Comparison of ENCODE assay signal across 13 cellular contexts in genomic region chr2:238380785-238381184, GRCh38. TPM values are rescaled to one million over a fixed set of nuclear protein-coding genes. Genes with fewer than 3 reads are reported as not detected.
DNase-seq lines count a peak whose midpoint lies in the region; ATAC-seq and TF ChIP-seq lines count a peak whose summit lies in the region.
"Had no signal": no experiment of that assay in that cellular context is flagged by ENCODE, and none has a peak within 500 bp of the region (broad histone marks: within the 10 kb centered on the region; RNA-seq: fewer than 3 reads in every experiment).

No MANE protein-coding gene starts in this region.

- 18 to 26% methylated on average over 1 of the region's 1 CpG for WGBS in thyroid gland, 2 donors

- CTCF ChIA-PET in PC-9 (lab: Charles Lee) = no interaction called here

- H2AFZ ChIP-seq in PC-9 = no peak overlapping the region

- no peaks in the 10 kb centered on the region for H3K9me2 ChIP-seq in PC-9 (ENCODE audit: insufficient read depth)

- peak overlapping the region; percentile 70 for H3K4me2 ChIP-seq in PC-9

- H3K27ac ChIP-seq in PC-9 = peak overlapping the region; percentile 58
- peak overlapping the region; percentile 33 to 84 (median 76) for H3K27ac ChIP-seq in thyroid gland
- H3K27ac ChIP-seq: dorsolateral prefrontal cortex had no signal

- no peaks in the 10 kb centered on the region for H3K9me3 ChIP-seq in PC-9 (ENCODE audit: insufficient read depth, low read depth)
- H3K9me3 ChIP-seq in thyroid gland = no peaks in the 10 kb centered on the region

- no peak overlapping the region for H3K4me3 Mint-ChIP-seq in T-helper 2 cell treated with Interferon-gamma antibody and Interleukin-4, amounts not matched to agents 5 μg/mL and 100 μg/mL, for 36 hours

- intact Hi-C loops in PC-9 (cut with micrococcal nuclease; ENCODE audit: unreplicated experiment) = loop anchor here (5.0 kb wide), 1 partner anchor 47 kb away; the partner anchor contains the start of gene ASB1
- intact Hi-C loops in thyroid gland (cut with DNase I) = no loop called here

- H3K4me3 ChIP-seq in PC-9 (no peak overlapping the region), fibroblast of pulmonary artery (replicated peaks; ENCODE audit: low read depth, low read length) (no peak overlapping the region), thyroid gland (replicated peaks in 1 of 3) (no peak overlapping the region)
- H3K4me3 ChIP-seq: dorsolateral prefrontal cortex had no signal

- peaks cover 22% of the 10 kb centered on the region for H3F3A ChIP-seq in PC-9 (ENCODE audit: insufficient read depth, low read depth)

- H3K4me1 ChIP-seq in PC-9 (replicated peaks; ENCODE audit: insufficient read depth) (peaks cover 26% of the 10 kb centered on the region), thyroid gland (peaks cover 18 to 25% of the 10 kb centered on the region in 2 donors)

- peak overlapping the region; percentile 21 for H3K27ac Mint-ChIP-seq in T-helper 2 cell treated with Interferon-gamma antibody and Interleukin-4, amounts not matched to agents 5 μg/mL and 100 μg/mL, for 36 hours

- peaks cover 29% of the 10 kb centered on the region for H3K4me1 Mint-ChIP-seq in T-helper 2 cell treated with Interferon-gamma antibody and Interleukin-4, amounts not matched to agents 5 μg/mL and 100 μg/mL, for 36 hours (ENCODE audit: low read depth)

- H3K27me3 ChIP-seq in PC-9 (ENCODE audit: insufficient read depth, low read depth) (no peaks in the 10 kb centered on the region), thyroid gland (no peaks in the 10 kb centered on the region)
- H3K27me3 ChIP-seq: dorsolateral prefrontal cortex had no signal

- TF ChIP-seq POLR2A in thyroid gland (IDR thresholded peaks at IDR 0.05) = no peak

- H3K27me3 Mint-ChIP-seq in T-helper 2 cell treated with Interferon-gamma antibody and Interleukin-4, amounts not matched to agents 5 μg/mL and 100 μg/mL, for 36 hours (ENCODE audit: low read depth) = no peaks in the 10 kb centered on the region

- no peaks in the 10 kb centered on the region for H4K20me1 ChIP-seq in PC-9 (ENCODE audit: insufficient read depth)

- H3K36me3 Mint-ChIP-seq in T-helper 2 cell treated with Interferon-gamma antibody and Interleukin-4, amounts not matched to agents 5 μg/mL and 100 μg/mL, for 36 hours (ENCODE audit: low read depth) = peaks cover 6% of the 10 kb centered on the region

- DNase-seq in T-helper 2 cell treated with Interferon-gamma antibody and Interleukin-4, amounts not matched to agents 5 μg/mL and 100 μg/mL, for 36 hours (ENCODE audit: low spot score) = no peak
- DNase-seq in T-helper 2 cell (no peak), PC-9 (peak in 1 of 2 experiments; percentile 98), fibroblast of pulmonary artery (ENCODE audit: low read depth) (peak; percentile 74), thyroid gland (no peak), NCI-H446 (lab: John Stamatoyannopoulos, UW) (no peak), left lobe of liver (ENCODE audit: low spot score) (no peak)
- DNase-seq: activated CD4-positive, alpha-beta T cell treated with anti-CD3 and anti-CD28 coated beads, Interleukin-2, amount 50 U/mL, for 1 hour; activated naive CD4-positive, alpha-beta T cell; dorsolateral prefrontal cortex; NCI-H187 treated with DMSO at 0.1 percent for 48 hours had no signal

- H3K36me3 ChIP-seq in PC-9 (ENCODE audit: low read depth) (no peaks in the 10 kb centered on the region), thyroid gland (no peaks in the 10 kb centered on the region)

- no TSS peak for BruUV-seq in PC-9 (replicated peaks; lab: Mats Ljungman, UMichigan)

- no peak for TF ChIP-seq CTCF in PC-9 (conservative IDR thresholded peaks at IDR 0.05)
- no peak for TF ChIP-seq CTCF in fibroblast of pulmonary artery (IDR thresholded peaks at IDR 0.05; ENCODE audit: low read length, missing control alignments)
- no peak for TF ChIP-seq CTCF in thyroid gland (IDR thresholded peaks at IDR 0.05)

- H3K79me2 ChIP-seq in PC-9 (ENCODE audit: low read depth) = no peaks in the 10 kb centered on the region

- ATAC-seq in GM18517 (IDR thresholded peaks at IDR 0.05; ENCODE audit: unreplicated experiment) (no peak), left lobe of liver (no peak)
- ATAC-seq: Right ventricle myocardium inferior had no signal

- POLR2A ChIA-PET in PC-9 (lab: Charles Lee; ENCODE audit: unreplicated experiment) = interaction anchor here (0.6 kb wide), 1 partner anchor 263 kb away, joined by 16 read pairs; no protein-coding TSS in a partner anchor

- H3K9me3 Mint-ChIP-seq in T-helper 2 cell treated with Interferon-gamma antibody and Interleukin-4, amounts not matched to agents 5 μg/mL and 100 μg/mL, for 36 hours = no peaks in the 10 kb centered on the region

RNA-seq across cellular contexts. Expression of gene ASB1, which starts 45.9 kb away (rescaled TPM):
- total RNA-seq in PC-9 (2021) (56.7 and 64.6 TPM in 2 replicates), thyroid gland (10 to 100 TPM; 12.4 to 19.5 (median 15.6) TPM), left lobe of liver (10.0 TPM)
